ENCODE assay signal across 8 cellular contexts in genomic region chr7:141550694-141551079, GRCh38. TPM values are rescaled to one million over a fixed set of nuclear protein-coding genes. Genes with fewer than 3 reads are reported as not detected.
DNase-seq lines count a peak whose midpoint lies in the region; ATAC-seq, FAIRE-seq and TF ChIP-seq lines count a peak whose summit lies in the region.

No MANE protein-coding gene starts in this region.

- dilution Hi-C loops in mammary epithelial cell (cut with HindIII; ENCODE audit: low sequenced_read_pairs) = no loop called here

- H3K9ac ChIP-seq in mammary epithelial cell (ENCODE audit: insufficient read depth, low read length) = peak overlapping the region; percentile 46

- peaks cover 25% of the 10 kb centered on the region for H3K79me2 ChIP-seq in mammary epithelial cell (ENCODE audit: insufficient read depth, low read length)

- H3K4me1 ChIP-seq in A549 (peaks cover 14% of the 10 kb centered on the region; the same call in 2 of the 3 replicates), mammary epithelial cell (ENCODE audit: insufficient read depth, low read length) (peaks cover 6% of the 10 kb centered on the region)

- no peak for TF ChIP-seq EP300 in A549 (IDR thresholded peaks at IDR 0.05)

- TF ChIP-seq POLR2A in A549 (IDR thresholded peaks at IDR 0.05; ENCODE audit: low read length) = no peak

- TF ChIP-seq CTCF in A549 (IDR thresholded peaks at IDR 0.05) (no peak), mammary epithelial cell (conservative IDR thresholded peaks at IDR 0.05 in 1 of 2, IDR thresholded peaks at IDR 0.05 in 1 of 2; ENCODE audit: extremely low read depth in 1 of 2, insufficient read depth in 1 of 2, low read depth in 1 of 2, low read length in 2 of 2) (no peak)

- DNase-seq in A549 (ENCODE audit: low read depth in 1 of 2, low spot score in 1 of 2) (peak; percentile 7 to 11), GM18507 (ENCODE audit: extremely low spot score, insufficient read length, low read depth) (no peak), MG63 (peak; percentile 16), mammary epithelial cell (no peak), left lobe of liver (ENCODE audit: low spot score) (no peak), superior temporal gyrus (ENCODE audit: extremely low spot score) (peak; percentile 35), DMS153 treated with DMSO at 0.1 percent for 48 hours (lab: John Stamatoyannopoulos, UW; ENCODE audit: unreplicated experiment) (no peak)

- CTCF ChIA-PET in A549 (lab: Yijun Ruan, JAX) = interaction anchor here (0.6 to 2.2 kb wide), 2 partner anchors 99 to 898 kb away, joined by 3 to 7 read pairs; no protein-coding TSS in a partner anchor
- CTCF ChIA-PET in mammary epithelial cell (lab: Charles Lee; ENCODE audit: low non-redundant PET) = no interaction called here

- TF ChIP-seq RAD21 in A549 (conservative IDR thresholded peaks at IDR 0.05 in 1 of 2, IDR thresholded peaks at IDR 0.05 in 1 of 2) = no peak

- peak overlapping the region; percentile 97 for H2AFZ ChIP-seq in mammary epithelial cell (ENCODE audit: low read depth, low read length)

- H3K4me3 ChIP-seq in A549 = peak overlapping the region; percentile 96
- peak overlapping the region; percentile 65 for H3K4me3 ChIP-seq in MG63
- H3K4me3 ChIP-seq in mammary epithelial cell (replicated peaks in 1 of 3; ENCODE audit: insufficient read depth in 1 of 3, low read depth in 2 of 3, low read length in 3 of 3) = peak overlapping the region; percentile 65 to 97 (median 84)

- peak overlapping the region; percentile 92 to 98 for H3K27ac ChIP-seq in A549
- peak overlapping the region; percentile 1 for H3K27ac ChIP-seq in mammary epithelial cell (ENCODE audit: insufficient read depth, low read depth, low read length)

- in situ Hi-C loops in mammary epithelial cell (cut with MboI; ENCODE audit: low sequenced_read_pairs in 2 of 2) = no loop called here

- BruUV-seq in mammary epithelial cell (replicated peaks; lab: Mats Ljungman, UMichigan) = no TSS peak

- no peaks in the 10 kb centered on the region for H3K9me3 ChIP-seq in A549
- H3K9me3 ChIP-seq in MG63 = no peaks in the 10 kb centered on the region
- no peaks in the 10 kb centered on the region for H3K9me3 ChIP-seq in mammary epithelial cell (replicated peaks; ENCODE audit: insufficient read depth, low read length)

- H4K20me1 ChIP-seq in mammary epithelial cell (ENCODE audit: insufficient read depth, low read length) = no peaks in the 10 kb centered on the region

- FAIRE-seq in A549 (lab: Jason Lieb, UNC) (no peak), GM18507 (lab: Jason Lieb, UNC) (peak; percentile 44)

- H3K4me2 ChIP-seq in A549 (peak overlapping the region; percentile 98), mammary epithelial cell (ENCODE audit: insufficient read depth, low read depth, low read length) (peak overlapping the region; percentile 78)

- intact Hi-C loops in mammary epithelial cell (cut with micrococcal nuclease) = loop anchor here (2.0 to 5.0 kb wide), 3 partner anchors 34 to 536 kb away; partner anchors contain the start of gene MRPS33

- POLR2A ChIA-PET in A549 (lab: Yijun Ruan, JAX) = interaction anchor here (0.6 to 1.6 kb wide), 4 partner anchors 35 to 536 kb away, joined by 3 to 7 read pairs (median 6); partner anchors contain the start of genes MRPS33 and SSBP1

- H3K36me3 ChIP-seq in MG63 (no peaks in the 10 kb centered on the region), mammary epithelial cell (ENCODE audit: insufficient read depth, low read length) (no peaks in the 10 kb centered on the region)

- 58% methylated on average over 13 of the region's 13 CpGs for WGBS in A549 (ENCODE audit: missing lambda C conversion rate)
- WGBS in mammary epithelial cell (ENCODE audit: low coverage, missing lambda C conversion rate) = 8% methylated on average over 10 of the region's 13 CpGs

- ATAC-seq in A549 (peak; percentile 27 to 31; a peak in 3 of 6 replicates), left lobe of liver (peak; percentile 11), HG02678 (IDR thresholded peaks at IDR 0.05; ENCODE audit: unreplicated experiment) (no peak)

- H3K27me3 ChIP-seq in MG63 (no peaks in the 10 kb centered on the region), mammary epithelial cell (ENCODE audit: insufficient read depth, low read length) (no peaks in the 10 kb centered on the region)

TF ChIP-seq in A549, 52 proteins besides CTCF, POLR2A, EP300 and RAD21:
- TF ChIP-seq POLR2AphosphoS2 (conservative IDR thresholded peaks at IDR 0.05; ENCODE audit: low read length) (no peak), MAX (IDR thresholded peaks at IDR 0.05) (no peak), CHD2 (IDR thresholded peaks at IDR 0.05; ENCODE audit: low read length, partially characterized antibody) (no peak), JUNB (IDR thresholded peaks at IDR 0.05) (no peak), TFCP2L1 (CRISPR knock-in tag; IDR thresholded peaks at IDR 0.05) (no peak), RFX5 (IDR thresholded peaks at IDR 0.05) (no peak)

RNA-seq across cellular contexts. Expression of gene AGK, which starts 0.5 kb away (rescaled TPM):
- 60.8 and 63.5 TPM in 2 replicates for polyA plus RNA-seq in A549 (2011; rRNA removed)
- 32.7 and 33.8 TPM in 2 replicates for polyA plus RNA-seq in A549 (2012; cell fraction: cytosol; rRNA removed)
- polyA plus RNA-seq in A549 (2012; cell fraction: nucleus; rRNA removed) = 37.3 and 47.3 TPM in 2 replicates
- 29.6 to 36.2 TPM (median 30.4 TPM) in 3 replicates for polyA plus RNA-seq in A549 (2017; fragmentation: RNase III; extraction: RNeasy Plus Mini Kit Qiagen cat#74134 plus additional on column Dnase treatment)
- 33.6 and 37.4 TPM in 2 replicates for polyA minus RNA-seq in A549 (2011; rRNA and poly(A)+ RNA removed)
- total RNA-seq in MG63 (2014; rRNA removed; shearing (Covaris generic); ENCODE audit: low replicate concordance) = 18.0 and 23.3 TPM in 2 replicates
- total RNA-seq in mammary epithelial cell = 10 to 100 TPM; 26.2 to 34.7 TPM
- polyA plus RNA-seq in mammary epithelial cell = 24.2 TPM
- 16.1 TPM for polyA minus RNA-seq in mammary epithelial cell
- total RNA-seq in left lobe of liver = 8.7 TPM

Comparison
In these comparisons a context has a peak if more than half of its experiments do, and no peak if none do; other contexts are left out.
1. DNase-seq: peak in A549 (2 of 2), MG63 (single experiment) and superior temporal gyrus (single experiment); none in GM18507 (single experiment), mammary epithelial cell (single experiment), left lobe of liver (single experiment) and DMS153 treated with DMSO at 0.1 percent for 48 hours (single experiment).
2. Peak in every context shown above with its lines, with median percentiles within 50 percentile points of each other: H3K4me3 ChIP-seq.